8 cellular contexts compared by ENCODE assay signal in genomic region chr3:124592658-124593441, GRCh38.
DNase-seq lines count a peak whose midpoint lies in the region; ATAC-seq, FAIRE-seq and TF ChIP-seq lines count a peak whose summit lies in the region.

No MANE protein-coding gene starts in this region.

- no peaks in the 10 kb centered on the region for H3K36me3 ChIP-seq in right lobe of liver

- TF ChIP-seq CTCF in right lobe of liver (IDR thresholded peaks at IDR 0.05) (no peak), lower leg skin (IDR thresholded peaks at IDR 0.05) (no peak)

- intact Hi-C loops in right lobe of liver (cut with DNase I) (no loop called here), lower leg skin (cut with DNase I; ENCODE audit: low total_unique reads) (no loop called here)

- FAIRE-seq in GM18507 (lab: Jason Lieb, UNC) = peak; percentile 77

- H3K9me3 ChIP-seq in right lobe of liver = no peaks in the 10 kb centered on the region

- ATAC-seq in GM21723 (IDR thresholded peaks at IDR 0.05; ENCODE audit: unreplicated experiment) (peak; percentile 69), right lobe of liver (peak; percentile 94 to 98 (median 96)), GM18520 (IDR thresholded peaks at IDR 0.05; ENCODE audit: unreplicated experiment) (no peak)

- TF ChIP-seq POLR2A in right lobe of liver (IDR thresholded peaks at IDR 0.05) (no peak), lower leg skin (IDR thresholded peaks at IDR 0.05) (no peak)

- 14% methylated on average over 2 of the region's 3 CpGs for WGBS in right lobe of liver (ENCODE audit: insufficient coverage, low coverage, low lambda C conversion rate, missing lambda C conversion rate)
- WGBS in lower leg skin, 2 donors = 47 to 63% methylated on average over 3 of the region's 3 CpGs

- H3K4me1 ChIP-seq in right lobe of liver = peaks cover 0 to 33% (median 12%) of the 10 kb centered on the region in 4 donors

- H3K4me3 ChIP-seq in right lobe of liver (peak overlapping the region in 1 of 3 donors; percentile 2), lower leg skin (ENCODE audit: low read depth, poor library complexity, severe bottlenecking) (no peak overlapping the region)

- peak overlapping the region; percentile 56 to 88 (median 85) for H3K27ac ChIP-seq in right lobe of liver

- no peaks in the 10 kb centered on the region for H3K27me3 ChIP-seq in right lobe of liver

- no peak for DNase-seq in GM18507 (ENCODE audit: extremely low spot score, insufficient read length, low read depth)
- peak; percentile 30 for DNase-seq in NCI-H2196 treated with DMSO at 0.1 percent for 48 hours (lab: John Stamatoyannopoulos, UW; ENCODE audit: unreplicated experiment)
- peak; percentile 69 to 81 (median 81) for DNase-seq in right lobe of liver
- no peak for DNase-seq in cerebellum (ENCODE audit: low spot score)
- DNase-seq in activated CD8-positive, alpha-beta memory T cell treated with anti-CD3 and anti-CD28 coated beads for 24 hours = no peak
- no peak for DNase-seq in lower leg skin (ENCODE audit: low spot score in 2 of 2)

Comparison
In these comparisons a context has a peak if more than half of its experiments do, and no peak if none do; other contexts are left out.
1. DNase-seq: peak in NCI-H2196 treated with DMSO at 0.1 percent for 48 hours (single experiment) and right lobe of liver (3 of 3); none in GM18507 (single experiment), cerebellum (single experiment), activated CD8-positive, alpha-beta memory T cell treated with anti-CD3 and anti-CD28 coated beads for 24 hours (single experiment) and lower leg skin (0 of 2).